In the genomic region with DNA sequence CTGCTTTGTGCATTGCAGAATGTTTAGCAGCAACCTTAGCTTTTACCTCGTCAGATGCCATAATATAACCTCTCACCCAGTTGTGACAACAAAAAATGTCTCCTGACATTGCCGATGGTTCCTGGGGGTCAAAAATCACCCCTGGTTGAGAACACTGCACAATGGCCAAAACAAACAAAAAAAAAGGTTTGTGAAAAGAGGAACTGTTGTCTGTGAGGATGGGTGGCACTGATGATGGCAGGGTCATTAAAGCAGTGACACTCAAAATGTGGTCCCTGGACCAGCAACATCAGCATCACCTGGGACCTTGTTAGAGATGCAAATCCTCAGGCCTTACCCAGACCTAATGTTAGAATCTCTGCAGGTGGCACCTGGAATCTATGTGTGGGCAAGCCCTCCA, we compare ENCODE assay signal across 18 cellular contexts. TPM values are rescaled to one million over a fixed set of nuclear protein-coding genes. Genes with fewer than 3 reads are reported as not detected.
DNase-seq lines count a peak whose midpoint lies in the region; ATAC-seq and TF ChIP-seq lines count a peak whose summit lies in the region.
"Had no signal": no experiment of that assay in that cellular context is flagged by ENCODE, and none has a peak within 500 bp of the region (broad histone marks: within the 10 kb centered on the region; RNA-seq: fewer than 3 reads in every experiment).

No MANE protein-coding gene starts in this region.

- no peaks in the 10 kb centered on the region for H3K9me2 ChIP-seq in DOHH2 (replicated peaks; ENCODE audit: control insufficient read depth, low read length)
- no peaks in the 10 kb centered on the region for H3K9me2 ChIP-seq in Karpas-422 (replicated peaks; ENCODE audit: insufficient read depth, low read length)

- H3K27ac ChIP-seq in DOHH2 (ENCODE audit: low read depth, low read length) (peak overlapping the region; percentile 89), Karpas-422 (ENCODE audit: low read length) (peak overlapping the region; percentile 100), VCaP (peak overlapping the region; percentile 38), left ventricle myocardium inferior (replicated peaks) (no peak overlapping the region)
- H3K27ac ChIP-seq: GM23248 had no signal

- H2AFZ ChIP-seq in Karpas-422 (ENCODE audit: low read length), result no peak overlapping the region
- H2AFZ ChIP-seq: GM23248 had no signal

- H3K79me2 ChIP-seq in DOHH2 (ENCODE audit: control insufficient read depth, low read length) (no peaks in the 10 kb centered on the region), Karpas-422 (ENCODE audit: low read length) (no peaks in the 10 kb centered on the region)

- H3K4me1 ChIP-seq in DOHH2 (ENCODE audit: control insufficient read depth, low read length) (peaks cover 52% of the 10 kb centered on the region), Karpas-422 (ENCODE audit: low read length) (peaks cover 65% of the 10 kb centered on the region), left ventricle myocardium inferior (no peaks in the 10 kb centered on the region)
- H3K4me1 ChIP-seq: Caco-2 had no signal

- no peak for ATAC-seq in GM21528 (IDR thresholded peaks at IDR 0.05; ENCODE audit: low FRiP score, unreplicated experiment)
- ATAC-seq: CD8-positive, alpha-beta T cell had no signal

- no peaks in the 10 kb centered on the region for H3K27me3 ChIP-seq in DOHH2 (ENCODE audit: control insufficient read depth, low read length)
- no peaks in the 10 kb centered on the region for H3K27me3 ChIP-seq in Karpas-422 (ENCODE audit: low read length)
- H3K27me3 ChIP-seq in left ventricle myocardium inferior (ENCODE audit: low read depth), result no peaks in the 10 kb centered on the region

- no peaks in the 10 kb centered on the region for H3K9me3 ChIP-seq in DOHH2 (ENCODE audit: control insufficient read depth, insufficient read depth, low read length)
- H3K9me3 ChIP-seq in Karpas-422 (ENCODE audit: low read length), result no peaks in the 10 kb centered on the region
- H3K9me3 ChIP-seq in left ventricle myocardium inferior (replicated peaks), result no peaks in the 10 kb centered on the region
- H3K9me3 ChIP-seq: Caco-2 had no signal

- peak overlapping the region; percentile 42 for H3K4me2 ChIP-seq in DOHH2 (ENCODE audit: low read length)
- H3K4me2 ChIP-seq in Karpas-422 (ENCODE audit: low read depth, low read length, poor library complexity, severe bottlenecking), result peak overlapping the region; percentile 81

- peak overlapping the region; percentile 9 for H3K4me3 ChIP-seq in DOHH2 (ENCODE audit: low read length)
- no peak overlapping the region for H3K4me3 ChIP-seq in Karpas-422 (ENCODE audit: low read length)
- H3K4me3 ChIP-seq in left ventricle myocardium inferior, result no peak overlapping the region
- H3K4me3 ChIP-seq: GM23248 had no signal

- peak; percentile 97 for DNase-seq in Karpas-422
- peak; percentile 67 for DNase-seq in germinal center (ENCODE audit: low spot score)
- DNase-seq in cerebellar cortex (ENCODE audit: low spot score), result no peak
- DNase-seq in NCI-H2227 (lab: John Stamatoyannopoulos, UW; ENCODE audit: unreplicated experiment), result no peak
- DNase-seq in left ventricle myocardium inferior, result no peak
- DNase-seq: C1 segment of cervical spinal cord; Caco-2; CD8-positive, alpha-beta T cell; DMS153; DND-41; EL; GDM1; GM23248; H7; HCEC 1CT had no signal

- H3K9ac ChIP-seq in Karpas-422 (ENCODE audit: low read length), result peak overlapping the region; percentile 51
- H3K9ac ChIP-seq: GM23248 had no signal

- H3F3A ChIP-seq in DOHH2 (ENCODE audit: control insufficient read depth, insufficient read depth), result peaks cover 26% of the 10 kb centered on the region

- H3K36me3 ChIP-seq in DOHH2 (ENCODE audit: control insufficient read depth, low read length), result no peaks in the 10 kb centered on the region
- no peaks in the 10 kb centered on the region for H3K36me3 ChIP-seq in Karpas-422 (ENCODE audit: insufficient read depth, low read length)
- no peaks in the 10 kb centered on the region for H3K36me3 ChIP-seq in left ventricle myocardium inferior

- TF ChIP-seq CTCF in DOHH2 (IDR thresholded peaks at IDR 0.05; ENCODE audit: low read depth, low read length, poor library complexity, severe bottlenecking) (no peak), VCaP (conservative IDR thresholded peaks at IDR 0.05) (no peak), left ventricle myocardium inferior (IDR thresholded peaks at IDR 0.05; ENCODE audit: borderline replicate concordance) (no peak)

- H4K20me1 ChIP-seq in DOHH2 (ENCODE audit: control insufficient read depth, insufficient read depth, low read depth, low read length) (no peaks in the 10 kb centered on the region), Karpas-422 (ENCODE audit: insufficient read depth, low read depth, low read length) (no peaks in the 10 kb centered on the region)

- intact Hi-C loops in left ventricle myocardium inferior (cut with micrococcal nuclease), result no loop called here

RNA-seq across cellular contexts. Expression of gene METAP2, which starts 36.4 kb away (rescaled TPM):
- total RNA-seq in Karpas-422 (2014; rRNA removed; shearing (Covaris generic); ENCODE audit: low replicate concordance), result 304 and 383 TPM in 2 replicates
- 50.6 TPM for total RNA-seq in left ventricle myocardium inferior

Comparison
In these comparisons a context has a peak if more than half of its experiments do, and no peak if none do; other contexts are left out.
1. DNase-seq: peak in Karpas-422 (single experiment) and germinal center (single experiment); none in cerebellar cortex (single experiment), NCI-H2227 (single experiment) and left ventricle myocardium inferior (single experiment).